In genomic region chr12:57755454-57756372, GRCh38 we compare ENCODE assay signal across 8 cellular contexts. TPM values are rescaled to one million over a fixed set of nuclear protein-coding genes. Genes with fewer than 3 reads are reported as not detected.
DNase-seq lines count a peak whose midpoint lies in the region; ATAC-seq and TF ChIP-seq lines count a peak whose summit lies in the region.

No MANE protein-coding gene starts in this region.

- H3K27me3 ChIP-seq in upper lobe of right lung: no peaks in the 10 kb centered on the region

- H3K27ac Mint-ChIP-seq in central memory CD8-positive, alpha-beta T cell (ENCODE audit: low read depth): peak overlapping the region; percentile 75
- H3K27ac Mint-ChIP-seq in memory B cell: peak overlapping the region; percentile 88

- no peak for TF ChIP-seq CTCF in upper lobe of right lung (IDR thresholded peaks at IDR 0.05)

- peak; percentile 39 for DNase-seq in NCI-H510A (lab: John Stamatoyannopoulos, UW)
- no peak for DNase-seq in NCI-H510A treated with DMSO at 0.1 percent for 48 hours (lab: John Stamatoyannopoulos, UW)
- DNase-seq in T follicular helper cell (ENCODE audit: low read depth): peak; percentile 27
- no peak for DNase-seq in central memory CD8-positive, alpha-beta T cell (ENCODE audit: low spot score in 2 of 2)
- DNase-seq in memory B cell (ENCODE audit: low spot score in 2 of 2): peak in 1 of 2 donors; percentile 46
- peak; percentile 81 for DNase-seq in upper lobe of right lung
- no peak for DNase-seq in OCI-M1 (lab: John Stamatoyannopoulos, UW)

- no peaks in the 10 kb centered on the region for H3K27me3 Mint-ChIP-seq in central memory CD8-positive, alpha-beta T cell
- no peaks in the 10 kb centered on the region for H3K27me3 Mint-ChIP-seq in memory B cell

- H3K9me3 Mint-ChIP-seq in central memory CD8-positive, alpha-beta T cell: no peaks in the 10 kb centered on the region
- no peaks in the 10 kb centered on the region for H3K9me3 Mint-ChIP-seq in memory B cell

- peak overlapping the region; percentile 66 for H3K4me3 ChIP-seq in upper lobe of right lung

- H3K27ac ChIP-seq in upper lobe of right lung: peak overlapping the region; percentile 70

- peaks cover 28% of the 10 kb centered on the region for H3K36me3 Mint-ChIP-seq in central memory CD8-positive, alpha-beta T cell (ENCODE audit: insufficient read depth)
- H3K36me3 Mint-ChIP-seq in memory B cell: peaks cover 11% of the 10 kb centered on the region

- H3K9me3 ChIP-seq in upper lobe of right lung: no peaks in the 10 kb centered on the region

- H3K4me1 ChIP-seq in upper lobe of right lung: peaks cover 38% of the 10 kb centered on the region

- peaks cover 66% of the 10 kb centered on the region for H3K4me1 Mint-ChIP-seq in central memory CD8-positive, alpha-beta T cell
- H3K4me1 Mint-ChIP-seq in memory B cell: peaks cover 52% of the 10 kb centered on the region

- H3K36me3 ChIP-seq in upper lobe of right lung: peaks cover 14% of the 10 kb centered on the region

- intact Hi-C loops in upper lobe of right lung (cut with DNase I): no loop called here

- peak overlapping the region; percentile 77 for H3K4me3 Mint-ChIP-seq in central memory CD8-positive, alpha-beta T cell
- H3K4me3 Mint-ChIP-seq in memory B cell: peak overlapping the region; percentile 90

- no peak for ATAC-seq in central memory CD8-positive, alpha-beta T cell (replicated peaks; ENCODE audit: extremely low read depth, poor library complexity, severe bottlenecking)
- ATAC-seq in memory B cell (ENCODE audit: low read depth) (peak; percentile 14), upper lobe of right lung (peak; percentile 1), HG03442 (IDR thresholded peaks at IDR 0.05; ENCODE audit: unreplicated experiment) (no peak)

RNA-seq across cellular contexts. Expression of gene MARCHF9, which starts 0.8 kb away (rescaled TPM):
- total RNA-seq in upper lobe of right lung: 21.2 TPM

RNA-seq across cellular contexts. Expression of gene CDK4, which starts 3.6 kb away (rescaled TPM):
- 77.6 TPM for total RNA-seq in upper lobe of right lung

RNA-seq across cellular contexts. Expression of gene TSPAN31, which starts 10.9 kb away (rescaled TPM):
- 39.9 TPM for total RNA-seq in upper lobe of right lung

RNA-seq across cellular contexts. Expression of gene CYP27B1, which starts 11.2 kb away (rescaled TPM):
- 2.0 TPM for total RNA-seq in upper lobe of right lung

RNA-seq across cellular contexts. Expression of gene METTL1, which starts 16.2 kb away (rescaled TPM):
- total RNA-seq in upper lobe of right lung: 26.9 TPM

Comparison
In these comparisons a context has a peak if more than half of its experiments do, and no peak if none do; other contexts are left out.
1. DNase-seq: peak in NCI-H510A (single experiment), T follicular helper cell (single experiment) and upper lobe of right lung (single experiment); none in NCI-H510A treated with DMSO at 0.1 percent for 48 hours (single experiment), central memory CD8-positive, alpha-beta T cell (0 of 2) and OCI-M1 (single experiment).
2. ATAC-seq: peak in memory B cell (single experiment) and upper lobe of right lung (single experiment); none in central memory CD8-positive, alpha-beta T cell (single experiment) and HG03442 (single experiment).